Comparison of ENCODE assay signal across 1 cellular context in genomic region chr6:128358111-128358780, GRCh38.
TF ChIP-seq lines count a peak whose summit lies in the region.

No MANE protein-coding gene starts in this region.

TF ChIP-seq in HEK293, 187 proteins besides CTCF, POLR2A, EP300 and RAD21:
- no peak for TF ChIP-seq ZBTB44 (tag by site-specific recombination; IDR thresholded peaks at IDR 0.05)
- TF ChIP-seq, protein P1, sequence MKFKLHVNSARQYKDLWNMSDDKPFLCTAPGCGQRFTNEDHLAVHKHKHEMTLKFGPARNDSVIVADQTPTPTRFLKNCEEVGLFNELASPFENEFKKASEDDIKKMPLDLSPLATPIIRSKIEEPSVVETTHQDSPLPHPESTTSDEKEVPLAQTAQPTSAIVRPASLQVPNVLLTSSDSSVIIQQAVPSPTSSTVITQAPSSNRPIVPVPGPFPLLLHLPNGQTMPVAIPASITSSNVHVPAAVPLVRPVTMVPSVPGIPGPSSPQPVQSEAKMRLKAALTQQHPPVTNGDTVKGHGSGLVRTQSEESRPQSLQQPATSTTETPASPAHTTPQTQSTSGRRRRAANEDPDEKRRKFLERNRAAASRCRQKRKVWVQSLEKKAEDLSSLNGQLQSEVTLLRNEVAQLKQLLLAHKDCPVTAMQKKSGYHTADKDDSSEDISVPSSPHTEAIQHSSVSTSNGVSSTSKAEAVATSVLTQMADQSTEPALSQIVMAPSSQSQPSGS (tag by site-specific recombination; IDR thresholded peaks at IDR 0.05; ENCODE audit: low read depth), result peak; percentile 54; the same call in 1 of the 2 replicates
- no peak for TF ChIP-seq ZNF239 (tag by site-specific recombination; IDR thresholded peaks at IDR 0.05)
- TF ChIP-seq PRDM6 (tag by site-specific recombination; IDR thresholded peaks at IDR 0.05), result 0 out of 2 replicates have a peak, but pooled peaks have one; percentile 30
TF ChIP-seq in HEK293: peak in this region for 2.
